Comparison of ENCODE assay signal across 26 cellular contexts in genomic region chrX:109511113-109511512, GRCh38. TPM values are rescaled to one million over a fixed set of nuclear protein-coding genes. Genes with fewer than 3 reads are reported as not detected.
"Had no signal": no experiment of that assay in that cellular context is flagged by ENCODE, and none has a peak within 500 bp of the region (broad histone marks: within the 10 kb centered on the region; RNA-seq: fewer than 3 reads in every experiment).

No MANE protein-coding gene starts in this region.

- H3K4me3 Mint-ChIP-seq: endodermal cell; naive thymus-derived CD4-positive, alpha-beta T cell; nephron progenitor cell; stimulated activated naive B cell treated with anti-CD40 and anti-IgM and Interleukin-4, amounts not matched to agents 10 μg/mL and 1 μg/mL and 100 μg/mL, for 72 hours; stimulated activated naive CD8-positive, alpha-beta T cell treated with anti-CD3 and anti-CD28 coated beads, Interleukin-15, amount 100 ng/mL, for 72 hours had no signal

- H3K27ac Mint-ChIP-seq: endodermal cell; naive thymus-derived CD4-positive, alpha-beta T cell; nephron progenitor cell; stimulated activated naive B cell treated with anti-CD40 and anti-IgM and Interleukin-4, amounts not matched to agents 10 μg/mL and 1 μg/mL and 100 μg/mL, for 72 hours; stimulated activated naive CD8-positive, alpha-beta T cell treated with anti-CD3 and anti-CD28 coated beads, Interleukin-15, amount 100 ng/mL, for 72 hours had no signal

- H3K36me3 Mint-ChIP-seq: naive thymus-derived CD4-positive, alpha-beta T cell; stimulated activated naive B cell treated with anti-CD40 and anti-IgM and Interleukin-4, amounts not matched to agents 10 μg/mL and 1 μg/mL and 100 μg/mL, for 72 hours had no signal

- H3K27ac ChIP-seq: colonic mucosa, hepatocyte, psoas muscle, right lobe of liver, testis, tibial nerve had no signal

- H3K36me3 ChIP-seq: colonic mucosa, right lobe of liver, tibial nerve had no signal

- DNase-seq: colonic mucosa; dermis blood vessel endothelial cell; endodermal cell; foreskin melanocyte; head of caudate nucleus; left colon; left ventricle myocardium superior; mesendoderm; naive thymus-derived CD4-positive, alpha-beta T cell; nephron progenitor cell; psoas muscle; retina; right lobe of liver; stimulated activated CD4-positive, alpha-beta T cell treated with anti-CD3 and anti-CD28 coated beads, Interleukin-15, amount 100 ng/mL, for 24 hours; stimulated activated CD4-positive, alpha-beta T cell treated with anti-CD3 and anti-CD28 coated beads, Interleukin-1b, Interleukin-23, amount 100 ng/mL, for 48 hours; stimulated activated CD4-positive, alpha-beta T cell treated with anti-CD3 and anti-CD28 coated beads, Interleukin-4, amount 100 ng/mL, for 24 hours; stimulated activated naive B cell treated with anti-CD40 and anti-IgM and Interleukin-4, amounts not matched to agents 10 μg/mL and 1 μg/mL and 100 μg/mL, for 72 hours; stimulated activated naive CD8-positive, alpha-beta T cell treated with anti-CD3 and anti-CD28 coated beads, Interleukin-15, amount 100 ng/mL, for 72 hours; testis had no signal

- H3K27me3 ChIP-seq: colonic mucosa, hepatocyte, testis had no signal

- H3K4me3 ChIP-seq: colonic mucosa, hepatocyte, lung, psoas muscle, right lobe of liver, testis, tibial nerve had no signal

- H3K4me1 Mint-ChIP-seq: endodermal cell; naive thymus-derived CD4-positive, alpha-beta T cell; nephron progenitor cell; stimulated activated naive CD8-positive, alpha-beta T cell treated with anti-CD3 and anti-CD28 coated beads, Interleukin-15, amount 100 ng/mL, for 72 hours had no signal

- H3K9me3 Mint-ChIP-seq: endodermal cell; naive thymus-derived CD4-positive, alpha-beta T cell; nephron progenitor cell; stimulated activated naive B cell treated with anti-CD40 and anti-IgM and Interleukin-4, amounts not matched to agents 10 μg/mL and 1 μg/mL and 100 μg/mL, for 72 hours; stimulated activated naive CD8-positive, alpha-beta T cell treated with anti-CD3 and anti-CD28 coated beads, Interleukin-15, amount 100 ng/mL, for 72 hours had no signal

- H3K4me1 ChIP-seq: colonic mucosa, psoas muscle, right lobe of liver, testis, tibial nerve had no signal

- ATAC-seq: left colon; left ventricle myocardium superior; naive thymus-derived CD4-positive, alpha-beta T cell; psoas muscle; right lobe of liver; stimulated activated naive B cell treated with anti-CD40 and anti-IgM and Interleukin-4, amounts not matched to agents 10 μg/mL and 1 μg/mL and 100 μg/mL, for 72 hours; stimulated activated naive CD8-positive, alpha-beta T cell treated with anti-CD3 and anti-CD28 coated beads, Interleukin-15, amount 100 ng/mL, for 72 hours had no signal

- H3K9me3 ChIP-seq: colonic mucosa, psoas muscle, right lobe of liver, testis, tibial nerve had no signal

RNA-seq across cellular contexts. Expression of gene GUCY2F, which starts 29.2 kb away (rescaled TPM):
- total RNA-seq: colonic mucosa; dermis blood vessel endothelial cell; hepatocyte; kidney epithelial cell; left colon; left ventricle myocardium superior; lung; naive thymus-derived CD4-positive, alpha-beta T cell; omental fat pad; psoas muscle; right lobe of liver; tibial nerve; urinary bladder had no signal
- polyA plus RNA-seq: esophagus; hepatocyte; naive thymus-derived CD4-positive, alpha-beta T cell; psoas muscle; urinary bladder had no signal
